In the genomic region with DNA sequence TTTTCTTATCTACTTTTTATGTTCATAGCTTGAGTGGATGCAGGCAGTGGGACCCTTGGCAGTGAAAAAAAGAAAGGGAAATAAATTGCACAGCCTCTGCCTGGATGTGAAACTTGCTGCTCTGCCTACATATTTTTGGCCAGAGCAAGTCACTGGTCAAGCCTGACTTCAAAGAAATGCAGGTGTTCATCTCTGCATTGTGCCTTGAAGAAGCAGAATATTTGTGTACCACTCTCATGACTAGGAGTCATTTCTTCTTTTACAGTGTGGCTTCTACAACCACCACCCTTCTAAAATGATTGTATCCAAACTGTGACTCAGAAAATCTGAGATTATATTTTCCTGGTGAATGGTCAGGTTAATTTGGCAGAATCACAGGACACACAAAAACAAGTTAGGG, we compare ENCODE assay signal across 19 cellular contexts. TPM values are rescaled to one million over a fixed set of nuclear protein-coding genes. Genes with fewer than 3 reads are reported as not detected.
DNase-seq lines count a peak whose midpoint lies in the region; ATAC-seq lines count a peak whose summit lies in the region.
"Had no signal": no experiment of that assay in that cellular context is flagged by ENCODE, and none has a peak within 500 bp of the region (broad histone marks: within the 10 kb centered on the region; RNA-seq: fewer than 3 reads in every experiment).

No MANE protein-coding gene starts in this region.

- no peak overlapping the region for H2BK12ac ChIP-seq in neuronal stem cell (ENCODE audit: low read length)

- no peaks in the 10 kb centered on the region for H3K79me1 ChIP-seq in neuronal stem cell (ENCODE audit: low read depth, low read length)

- H3K36me3 Mint-ChIP-seq in activated T-helper 2 cell treated with anti-CD3 and anti-CD28 coated beads, Interferon-gamma antibody, Interleukin-2, Interleukin-4, amounts not matched to agents 10 μg/mL and 5 μg/mL and 100 μg/mL, durations not matched to agents 14 hours and 24 hours and 36 hours (ENCODE audit: low read depth) = peaks cover 11% of the 10 kb centered on the region
- H3K36me3 Mint-ChIP-seq: CD4-positive, CD25-positive, alpha-beta regulatory T cell had no signal

- intact Hi-C loops in activated T-helper 2 cell treated with anti-CD3 and anti-CD28 coated beads, Interferon-gamma antibody, Interleukin-2, Interleukin-4, amounts not matched to agents 10 μg/mL and 5 μg/mL and 100 μg/mL, durations not matched to agents 14 hours and 24 hours and 36 hours (cut with micrococcal nuclease) = no loop called here

- H3K9me3 ChIP-seq in neuronal stem cell (replicated peaks in 1 of 2; ENCODE audit: control insufficient read depth in 2 of 2, insufficient read depth in 1 of 2, low read depth in 1 of 2, low read length in 2 of 2) = no peaks in the 10 kb centered on the region
- H3K9me3 ChIP-seq: SJCRH30 had no signal

- no peaks in the 10 kb centered on the region for H3K27me3 ChIP-seq in neuronal stem cell (ENCODE audit: control insufficient read depth in 3 of 3, insufficient read depth in 3 of 3, low read depth in 1 of 3, low read length in 3 of 3)
- H3K27me3 ChIP-seq: SJCRH30 had no signal

- no peak overlapping the region for H2AK5ac ChIP-seq in neuronal stem cell (ENCODE audit: low read depth, low read length)

- H3K27ac Mint-ChIP-seq in activated T-helper 2 cell treated with anti-CD3 and anti-CD28 coated beads, Interferon-gamma antibody, Interleukin-2, Interleukin-4, amounts not matched to agents 10 μg/mL and 5 μg/mL and 100 μg/mL, durations not matched to agents 14 hours and 24 hours and 36 hours = no peak overlapping the region
- H3K27ac Mint-ChIP-seq: CD4-positive, CD25-positive, alpha-beta regulatory T cell; GM23338 had no signal

- no peak overlapping the region for H3K27ac ChIP-seq in neuronal stem cell (replicated peaks; ENCODE audit: low read length)
- H3K27ac ChIP-seq: SJCRH30 had no signal

- no peak overlapping the region for H3K4me3 ChIP-seq in neuronal stem cell (ENCODE audit: low read length in 2 of 2)
- H3K4me3 ChIP-seq: GM23338, SJCRH30 had no signal

- H3K4me1 Mint-ChIP-seq in activated T-helper 2 cell treated with anti-CD3 and anti-CD28 coated beads, Interferon-gamma antibody, Interleukin-2, Interleukin-4, amounts not matched to agents 10 μg/mL and 5 μg/mL and 100 μg/mL, durations not matched to agents 14 hours and 24 hours and 36 hours (ENCODE audit: low read depth) = peaks cover 15% of the 10 kb centered on the region

- H3K4me2 ChIP-seq in neuronal stem cell (ENCODE audit: insufficient read depth, low read length, poor library complexity, severe bottlenecking) = no peak overlapping the region
- H3K4me2 ChIP-seq: GM23338 had no signal

- no peak overlapping the region for H4K91ac ChIP-seq in neuronal stem cell (ENCODE audit: low read depth, low read length, poor library complexity)

- H3K36me3 ChIP-seq in neuronal stem cell (replicated peaks in 1 of 2; ENCODE audit: control insufficient read depth in 2 of 2, insufficient read depth in 2 of 2, low read length in 2 of 2) = peaks cover 0 to 6% of the 10 kb centered on the region in 2 donors
- H3K36me3 ChIP-seq: SJCRH30 had no signal

- H3K9me3 Mint-ChIP-seq in activated T-helper 2 cell treated with anti-CD3 and anti-CD28 coated beads, Interferon-gamma antibody, Interleukin-2, Interleukin-4, amounts not matched to agents 10 μg/mL and 5 μg/mL and 100 μg/mL, durations not matched to agents 14 hours and 24 hours and 36 hours = no peaks in the 10 kb centered on the region
- H3K9me3 Mint-ChIP-seq: CD4-positive, CD25-positive, alpha-beta regulatory T cell; GM23338 had no signal

- no peak overlapping the region for H2BK120ac ChIP-seq in neuronal stem cell (ENCODE audit: low read depth, low read length)

- DNase-seq in RPMI8226 (peak; percentile 49), neuronal stem cell (ENCODE audit: low spot score) (no peak), midbrain (lab: John Stamatoyannopoulos, UW) (no peak)
- DNase-seq in activated T-helper 2 cell treated with anti-CD3 and anti-CD28 coated beads, Interferon-gamma antibody, Interleukin-2, Interleukin-4, amounts not matched to agents 10 μg/mL and 5 μg/mL and 100 μg/mL, durations not matched to agents 14 hours and 24 hours and 36 hours (ENCODE audit: low spot score) = no peak
- no peak for DNase-seq in activated CD4-positive, alpha-beta T cell treated with anti-CD3 and anti-CD28 coated beads for 4 hours
- DNase-seq: CD4-positive, CD25-positive, alpha-beta regulatory T cell; DMS53; Kasumi-1; NCI-H1105 treated with DMSO at 0.1 percent for 48 hours; NCI-H1694 treated with DMSO at 0.1 percent for 48 hours; NCI-H226; NCI-H526; PC-3; SJCRH30; T-helper 2 cell had no signal

- no peak overlapping the region for H3K9ac ChIP-seq in neuronal stem cell (ENCODE audit: low read depth, low read length, poor library complexity)

- ATAC-seq in GM18858 (IDR thresholded peaks at IDR 0.05; ENCODE audit: unreplicated experiment) (peak; percentile 43), HG03095 (IDR thresholded peaks at IDR 0.05; ENCODE audit: unreplicated experiment) (peak; percentile 40)
- ATAC-seq: GM23338, HCT116, PC-3 had no signal

- no peak overlapping the region for H2BK15ac ChIP-seq in neuronal stem cell (ENCODE audit: low read length)

- H3K23ac ChIP-seq in neuronal stem cell (ENCODE audit: low read depth, low read length, poor library complexity) = no peak overlapping the region

- no peak overlapping the region for H3K18ac ChIP-seq in neuronal stem cell (ENCODE audit: low read length)

- no peaks in the 10 kb centered on the region for H3K27me3 Mint-ChIP-seq in activated T-helper 2 cell treated with anti-CD3 and anti-CD28 coated beads, Interferon-gamma antibody, Interleukin-2, Interleukin-4, amounts not matched to agents 10 μg/mL and 5 μg/mL and 100 μg/mL, durations not matched to agents 14 hours and 24 hours and 36 hours (ENCODE audit: low read depth)
- H3K27me3 Mint-ChIP-seq: CD4-positive, CD25-positive, alpha-beta regulatory T cell had no signal

- no peak overlapping the region for H2AFZ ChIP-seq in neuronal stem cell (ENCODE audit: low read length)
- H2AFZ ChIP-seq: GM23338 had no signal

- peaks cover 0 to 5% of the 10 kb centered on the region in 2 donors for H3K4me1 ChIP-seq in neuronal stem cell (ENCODE audit: control insufficient read depth in 2 of 2, insufficient read depth in 1 of 2, low read depth in 1 of 2, low read length in 2 of 2)

- no peak overlapping the region for H2BK5ac ChIP-seq in neuronal stem cell (ENCODE audit: low read length)

- no peak overlapping the region for H4K8ac ChIP-seq in neuronal stem cell (ENCODE audit: low read depth, low read length)

- no peak overlapping the region for H3K4me3 Mint-ChIP-seq in activated T-helper 2 cell treated with anti-CD3 and anti-CD28 coated beads, Interferon-gamma antibody, Interleukin-2, Interleukin-4, amounts not matched to agents 10 μg/mL and 5 μg/mL and 100 μg/mL, durations not matched to agents 14 hours and 24 hours and 36 hours (ENCODE audit: low read depth)
- H3K4me3 Mint-ChIP-seq: GM23338 had no signal

- H3K14ac ChIP-seq in neuronal stem cell (ENCODE audit: low read length) = no peak overlapping the region

- H3K4ac ChIP-seq in neuronal stem cell (ENCODE audit: low read length) = no peak overlapping the region

RNA-seq across cellular contexts. Expression of gene KATNA1, which starts 2.5 kb away (rescaled TPM):
- 18.9 and 20.8 TPM in 2 replicates for total RNA-seq in activated T-helper 2 cell treated with anti-CD3 and anti-CD28 coated beads, Interferon-gamma antibody, Interleukin-2, Interleukin-4, amounts not matched to agents 10 μg/mL and 5 μg/mL and 100 μg/mL, durations not matched to agents 14 hours and 24 hours and 36 hours
- polyA plus RNA-seq in neuronal stem cell (2013, experiment 1 of 2) = 15.8 TPM
- 16.3 TPM for polyA plus RNA-seq in neuronal stem cell (2013, experiment 2 of 2)
